In the genomic region with DNA sequence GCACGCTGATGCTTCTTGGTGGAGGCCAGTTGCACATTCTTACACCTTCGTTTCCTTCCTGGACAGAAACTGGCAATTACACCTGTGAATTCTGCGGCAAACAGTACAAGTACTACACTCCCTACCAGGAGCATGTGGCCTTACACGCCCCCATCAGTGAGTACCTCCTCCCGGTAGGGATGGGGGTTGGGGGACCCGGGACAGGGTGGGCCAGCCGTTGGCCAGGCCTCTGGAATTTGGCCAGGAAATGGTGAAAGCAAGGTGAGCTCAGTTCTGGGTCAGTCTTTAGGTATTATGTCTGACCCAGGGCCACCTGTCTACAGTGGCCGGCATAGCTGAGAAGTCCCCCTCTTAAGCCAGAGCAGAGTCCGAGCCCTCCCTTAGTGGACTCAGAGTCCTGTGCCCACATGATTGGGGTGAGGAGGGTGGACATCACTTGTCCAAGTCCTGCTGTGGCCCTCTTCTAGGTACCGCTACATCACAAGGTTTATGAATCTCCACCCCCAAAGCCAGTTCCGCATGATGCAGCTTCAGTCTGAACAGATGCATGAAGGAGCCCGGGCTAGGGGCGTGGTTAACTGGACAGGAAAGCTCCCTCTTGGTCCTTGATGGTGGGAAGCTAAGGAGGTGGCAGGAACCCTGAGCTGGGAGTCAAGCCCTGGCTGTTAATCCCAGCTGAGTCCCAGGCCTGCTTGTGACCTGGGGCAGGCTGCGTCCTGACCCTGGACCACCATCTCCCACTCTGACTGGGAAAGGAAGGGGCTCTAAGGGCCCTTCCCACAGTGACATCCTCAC, we compare ENCODE assay signal across 18 cellular contexts.
DNase-seq lines count a peak whose midpoint lies in the region; ATAC-seq and TF ChIP-seq lines count a peak whose summit lies in the region.
"Had no signal": no experiment of that assay in that cellular context is flagged by ENCODE, and none has a peak within 500 bp of the region (broad histone marks: within the 10 kb centered on the region; RNA-seq: fewer than 3 reads in every experiment).

No MANE protein-coding gene starts in this region.

- no peak overlapping the region for H3K27ac ChIP-seq in right cardiac atrium (ENCODE audit: low read length)
- H3K27ac ChIP-seq in prostate gland, result no peak overlapping the region
- H3K27ac ChIP-seq: heart left ventricle, left ventricle myocardium inferior had no signal

- TF ChIP-seq POLR2A in prostate gland (IDR thresholded peaks at IDR 0.05), result no peak

- TF ChIP-seq CTCF in prostate gland (IDR thresholded peaks at IDR 0.05), result no peak

- H3K4me1 ChIP-seq in right cardiac atrium (ENCODE audit: control insufficient read depth, insufficient read depth, low read length) (no peaks in the 10 kb centered on the region), prostate gland (replicated peaks) (no peaks in the 10 kb centered on the region)
- H3K4me1 ChIP-seq: heart left ventricle, left ventricle myocardium inferior had no signal

- H3K36me3 ChIP-seq in prostate gland, result no peaks in the 10 kb centered on the region

- H3K27me3 ChIP-seq in right cardiac atrium (ENCODE audit: control insufficient read depth, insufficient read depth), result no peaks in the 10 kb centered on the region
- H3K27me3 ChIP-seq in prostate gland (replicated peaks; ENCODE audit: insufficient read depth), result no peaks in the 10 kb centered on the region
- H3K27me3 ChIP-seq: heart left ventricle had no signal

- H3K9me3 ChIP-seq in right cardiac atrium (ENCODE audit: control insufficient read depth, low read length) (no peaks in the 10 kb centered on the region), prostate gland (no peaks in the 10 kb centered on the region)
- H3K9me3 ChIP-seq: mucosa of descending colon had no signal

- H3K4me3 ChIP-seq in right cardiac atrium (ENCODE audit: low read length) (no peak overlapping the region), prostate gland (no peak overlapping the region)
- H3K4me3 ChIP-seq: GM23338, heart left ventricle, left ventricle myocardium inferior, mucosa of descending colon had no signal

- DNase-seq in cardiac septum (ENCODE audit: low spot score), result peak; percentile 68
- no peak for DNase-seq in right cardiac atrium
- DNase-seq in islet precursor cell, result peak; percentile 43
- DNase-seq in prostate gland (ENCODE audit: low spot score), result peak; percentile 2
- no peak for DNase-seq in stimulated activated naive CD4-positive, alpha-beta T cell treated with Interleukin-2 at 50 U/mL for 16 hours (lab: John Stamatoyannopoulos, UW)
- DNase-seq in RPMI8226, result no peak
- DNase-seq: activated naive CD4-positive, alpha-beta T cell treated with anti-CD3 and anti-CD28 coated beads, Interleukin-2, amount 50 U/mL, for 16 hours; CD8-positive, alpha-beta memory T cell; DMS53; IMR-90; left ventricle myocardium inferior; mucosa of descending colon; NCI-H1417 treated with DMSO at 0.1 percent for 48 hours; NCI-H524 treated with DMSO at 0.1 percent for 48 hours; T1000 had no signal

- ATAC-seq in right cardiac atrium, result no peak
- no peak for ATAC-seq in GM18861 (IDR thresholded peaks at IDR 0.05; ENCODE audit: unreplicated experiment)
- ATAC-seq: GM23338, mucosa of descending colon had no signal

- intact Hi-C loops in cardiac septum (cut with DNase I) (no loop called here), right cardiac atrium (cut with DNase I) (no loop called here), prostate gland (cut with DNase I) (no loop called here)

- WGBS in right cardiac atrium, result 94% methylated on average over 14 of the region's 14 CpGs
- WGBS in prostate gland, result 98% methylated on average over 14 of the region's 14 CpGs

Comparison
In these comparisons a context has a peak if more than half of its experiments do, and no peak if none do; other contexts are left out.
1. DNase-seq: peak in cardiac septum (single experiment), islet precursor cell (single experiment) and prostate gland (single experiment); none in right cardiac atrium (0 of 3), stimulated activated naive CD4-positive, alpha-beta T cell treated with Interleukin-2 at 50 U/mL for 16 hours (single experiment) and RPMI8226 (single experiment).